ENCODE assay signal across 8 cellular contexts in genomic region chr11:9280655-9281301, GRCh38. TPM values are rescaled to one million over a fixed set of nuclear protein-coding genes. Genes with fewer than 3 reads are reported as not detected.
DNase-seq lines count a peak whose midpoint lies in the region; ATAC-seq and TF ChIP-seq lines count a peak whose summit lies in the region.

No MANE protein-coding gene starts in this region.

- no peaks in the 10 kb centered on the region for H3K9me3 Mint-ChIP-seq in activated naive CD4-positive, alpha-beta T cell treated with anti-CD3 and anti-CD28 coated beads, Interleukin-2, amount 10 ng/mL, durations not matched to agents 7 days and 5 days
- no peaks in the 10 kb centered on the region for H3K9me3 Mint-ChIP-seq in natural killer cell

- no peaks in the 10 kb centered on the region for H3K9me2 ChIP-seq in PC-3 (replicated peaks; ENCODE audit: low read length)

- H3K36me3 ChIP-seq in PC-3 (ENCODE audit: low read depth, low read length): no peaks in the 10 kb centered on the region; the same call in 1 of the 2 replicates

- H3K27ac Mint-ChIP-seq in activated naive CD4-positive, alpha-beta T cell treated with anti-CD3 and anti-CD28 coated beads, Interleukin-2, amount 10 ng/mL, durations not matched to agents 7 days and 5 days: peak overlapping the region; percentile 68
- H3K27ac Mint-ChIP-seq in natural killer cell: peak overlapping the region in 1 of 2 donors; percentile 75

- peak overlapping the region; percentile 8 for H3K4me2 ChIP-seq in PC-3 (ENCODE audit: low read length)

- H3K27ac ChIP-seq in PC-3 (ENCODE audit: low read length): no peak overlapping the region

- H3K27me3 ChIP-seq in PC-3 (ENCODE audit: low read length): no peaks in the 10 kb centered on the region

- H3K4me1 ChIP-seq in PC-3 (ENCODE audit: insufficient read depth, low read length): peaks cover 8% of the 10 kb centered on the region; the same call in 1 of the 2 replicates

- H4K20me1 ChIP-seq in PC-3 (ENCODE audit: low read length): no peaks in the 10 kb centered on the region

- no peak for TF ChIP-seq CTCF in PC-3 (conservative IDR thresholded peaks at IDR 0.05; ENCODE audit: low read depth, low read length)
- no peak for TF ChIP-seq CTCF in natural killer cell (IDR thresholded peaks at IDR 0.05)

- POLR2A ChIA-PET in PC-3 (lab: Charles Lee; ENCODE audit: unreplicated experiment): interaction anchor here (0.6 to 0.7 kb wide), 3 partner anchors 50 to 191 kb away, joined by 3 to 9 read pairs (median 6); partner anchors contain the start of gene IPO7

- peak; percentile 86 for ATAC-seq in GM18520 (IDR thresholded peaks at IDR 0.05; ENCODE audit: unreplicated experiment)
- ATAC-seq in HG03108 (IDR thresholded peaks at IDR 0.05; ENCODE audit: unreplicated experiment): peak; percentile 85
- peak; percentile 61 for ATAC-seq in PC-3
- ATAC-seq in natural killer cell: peak; percentile 50 to 93 (median 84)

- peaks cover 5% of the 10 kb centered on the region for H3F3A ChIP-seq in PC-3 (ENCODE audit: low read length, unreplicated experiment)

- no TSS peak for BruUV-seq in PC-3 (replicated peaks; lab: Mats Ljungman, UMichigan)

- no peaks in the 10 kb centered on the region for H3K9me3 ChIP-seq in PC-3 (ENCODE audit: low read length)

- H3K4me1 Mint-ChIP-seq in activated naive CD4-positive, alpha-beta T cell treated with anti-CD3 and anti-CD28 coated beads, Interleukin-2, amount 10 ng/mL, durations not matched to agents 7 days and 5 days: peaks cover 22% of the 10 kb centered on the region
- peaks cover 9 to 14% of the 10 kb centered on the region in 2 donors for H3K4me1 Mint-ChIP-seq in natural killer cell

- no peak overlapping the region for H3K9ac ChIP-seq in PC-3 (ENCODE audit: low read length)

- H3K79me2 ChIP-seq in PC-3 (ENCODE audit: low read length): no peaks in the 10 kb centered on the region

- DNase-seq in A172 (ENCODE audit: low spot score) (peak; percentile 60), PC-3 (peak; percentile 77), natural killer cell (no peak), HuH-7.5 (ENCODE audit: low spot score) (no peak), hepatic stellate cell (ENCODE audit: low spot score) (no peak)
- DNase-seq in activated naive CD4-positive, alpha-beta T cell treated with anti-CD3 and anti-CD28 coated beads, Interleukin-2, amount 10 ng/mL, durations not matched to agents 7 days and 5 days: peak; percentile 78

- H2AFZ ChIP-seq in PC-3 (ENCODE audit: low read length): no peak overlapping the region

- H3K27me3 Mint-ChIP-seq in activated naive CD4-positive, alpha-beta T cell treated with anti-CD3 and anti-CD28 coated beads, Interleukin-2, amount 10 ng/mL, durations not matched to agents 7 days and 5 days: no peaks in the 10 kb centered on the region
- no peaks in the 10 kb centered on the region for H3K27me3 Mint-ChIP-seq in natural killer cell (ENCODE audit: low read depth in 2 of 2)

- H3K4me3 Mint-ChIP-seq in activated naive CD4-positive, alpha-beta T cell treated with anti-CD3 and anti-CD28 coated beads, Interleukin-2, amount 10 ng/mL, durations not matched to agents 7 days and 5 days: peak overlapping the region; percentile 41
- peak overlapping the region; percentile 81 for H3K4me3 Mint-ChIP-seq in natural killer cell

- no peak overlapping the region for H3K4me3 ChIP-seq in PC-3 (ENCODE audit: low read length)

- H3K36me3 Mint-ChIP-seq in activated naive CD4-positive, alpha-beta T cell treated with anti-CD3 and anti-CD28 coated beads, Interleukin-2, amount 10 ng/mL, durations not matched to agents 7 days and 5 days: peaks cover 30% of the 10 kb centered on the region
- H3K36me3 Mint-ChIP-seq in natural killer cell: peaks cover 7% of the 10 kb centered on the region

- CTCF ChIA-PET in PC-3 (lab: Charles Lee): interaction anchor here (0.7 to 1.0 kb wide), 2 partner anchors 179 to 226 kb away, joined by 3 read pairs; no protein-coding TSS in a partner anchor
- CTCF ChIA-PET in activated naive CD4-positive, alpha-beta T cell treated with anti-CD3 and anti-CD28 coated beads, Interleukin-2, amount 10 ng/mL, durations not matched to agents 7 days and 5 days (lab: Charles Lee): interaction anchor here (0.5 to 1.7 kb wide), 5 partner anchors 13 to 404 kb away, joined by 3 to 5 read pairs (median 4); no protein-coding TSS in a partner anchor

- intact Hi-C loops in PC-3 (cut with micrococcal nuclease) (loop anchor here (5.0 kb wide), 2 partner anchors 82 to 127 kb away; no protein-coding TSS in a partner anchor), natural killer cell (cut with micrococcal nuclease) (loop anchor here (2.0 kb wide), 1 partner anchor 34 kb away; the partner anchor contains the start of gene TMEM41B)

RNA-seq across cellular contexts. Expression of gene DENND5A, which starts 15.6 kb away (rescaled TPM):
- total RNA-seq in A172 (2014; rRNA removed; shearing (Covaris generic)): 78.1 and 79.4 TPM in 2 replicates
- total RNA-seq in PC-3 (2014; rRNA removed) (37.7 and 46.9 TPM in 2 replicates), natural killer cell (10 to 100 TPM; 23.8 to 42.5 (median 38.7) TPM)

RNA-seq across cellular contexts. Expression of gene TMEM41B, which starts 33.6 kb away (rescaled TPM):
- 44.9 and 69.4 TPM in 2 replicates for total RNA-seq in A172 (2014; rRNA removed; shearing (Covaris generic))
- total RNA-seq in PC-3 (2014; rRNA removed): 83.6 and 87.6 TPM in 2 replicates
- total RNA-seq in natural killer cell: 10 to 100 TPM; 28.1 to 37.0 (median 34.0) TPM

Comparison
In these comparisons a context has a peak if more than half of its experiments do, and no peak if none do; other contexts are left out.
1. DNase-seq: peak in A172 (single experiment), PC-3 (single experiment) and activated naive CD4-positive, alpha-beta T cell treated with anti-CD3 and anti-CD28 coated beads, Interleukin-2, amount 10 ng/mL, durations not matched to agents 7 days and 5 days (single experiment); none in natural killer cell (single experiment), HuH-7.5 (single experiment) and hepatic stellate cell (single experiment).
2. Peak in every context shown above with its lines, with median percentiles within 50 percentile points of each other: ATAC-seq.